8 cellular contexts compared by ENCODE assay signal in genomic region chr4:79148369-79148768, GRCh38.
"Had no signal": no experiment of that assay in that cellular context is flagged by ENCODE, and none has a peak within 500 bp of the region (broad histone marks: within the 10 kb centered on the region; RNA-seq: fewer than 3 reads in every experiment).

No MANE protein-coding gene starts in this region.

- H3K4me2 ChIP-seq: GM23338 had no signal

- H3K4me3 ChIP-seq: GM23338, K562 had no signal

- DNase-seq: H9, HCEC 1CT, KG1 had no signal

- H2AFZ ChIP-seq: GM23338 had no signal

- ATAC-seq: GM23338, K562 had no signal

- FAIRE-seq: H1, H54, HTR-8/SVneo, K562 had no signal
